19 cellular contexts compared by ENCODE assay signal in the genomic region with DNA sequence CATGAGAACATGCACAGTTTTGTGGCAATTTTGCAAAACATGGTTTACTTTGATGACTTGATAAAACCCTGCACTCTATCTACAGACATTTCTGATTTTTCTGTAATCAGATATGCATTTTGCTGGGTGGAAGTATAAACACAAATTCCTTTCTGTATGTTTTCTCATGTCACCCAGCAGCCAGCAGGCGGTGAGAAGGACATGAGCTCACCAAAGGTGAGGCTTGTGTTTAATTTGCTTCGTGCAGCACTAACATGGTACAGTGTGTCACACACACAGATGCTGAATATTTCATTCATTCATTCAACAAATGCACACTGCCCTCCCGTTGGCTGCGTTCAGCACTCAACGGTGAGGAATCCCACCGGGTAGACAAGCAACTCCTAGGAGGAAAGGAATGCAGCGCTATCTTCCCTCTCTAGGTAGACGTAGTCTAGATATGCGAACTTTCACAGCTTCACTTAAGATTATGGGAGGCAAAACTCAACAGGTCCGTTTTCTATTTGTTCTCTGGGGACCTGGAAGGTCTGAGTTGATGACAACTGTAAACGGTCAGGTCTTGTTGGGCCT.
DNase-seq lines count a peak whose midpoint lies in the region; ATAC-seq and TF ChIP-seq lines count a peak whose summit lies in the region.
"Had no signal": no experiment of that assay in that cellular context is flagged by ENCODE, and none has a peak within 500 bp of the region (broad histone marks: within the 10 kb centered on the region; RNA-seq: fewer than 3 reads in every experiment).

No MANE protein-coding gene starts in this region.

- H3K36me3 Mint-ChIP-seq in GM23338 (ENCODE audit: low read depth): no peaks in the 10 kb centered on the region
- H3K36me3 Mint-ChIP-seq: immature natural killer cell had no signal

- H3K4me1 ChIP-seq in BLaER1 treated with 17β-estradiol and CSF1 and Interleukin-3, amounts not matched to agents 10 nM and 100 nM: peaks cover 16 to 41% (median 29%) of the 10 kb centered on the region in 10 experiments
- H3K4me1 ChIP-seq in Loucy (ENCODE audit: insufficient read depth, low read length, poor library complexity, severe bottlenecking): peaks cover 55% of the 10 kb centered on the region
- peaks cover 4% of the 10 kb centered on the region for H3K4me1 ChIP-seq in parathyroid adenoma
- H3K4me1 ChIP-seq in GM23338 (ENCODE audit: insufficient read depth): peaks cover 6% of the 10 kb centered on the region; the same call in 1 of the 2 replicates
- no peaks in the 10 kb centered on the region for H3K4me1 ChIP-seq in smooth muscle cell (ENCODE audit: low read depth)
- H3K4me1 ChIP-seq: transverse colon had no signal

- peak overlapping the region in 7 of 11 experiments; percentile 35 to 92 (median 81); a peak in 11 of 22 replicates for H3K4me2 ChIP-seq in BLaER1 treated with 17β-estradiol and CSF1 and Interleukin-3, amounts not matched to agents 10 nM and 100 nM
- H3K4me2 ChIP-seq in Loucy (ENCODE audit: low read depth, low read length, poor library complexity, severe bottlenecking): peak overlapping the region; percentile 74
- H3K4me2 ChIP-seq in parathyroid adenoma (ENCODE audit: low read length): no peak overlapping the region
- no peak overlapping the region for H3K4me2 ChIP-seq in GM23338
- H3K4me2 ChIP-seq in smooth muscle cell: no peak overlapping the region

- no peak overlapping the region for H3K9ac ChIP-seq in BLaER1 treated with 17β-estradiol and CSF1 and Interleukin-3, amounts not matched to agents 10 nM and 100 nM
- H3K9ac ChIP-seq in Loucy (ENCODE audit: low read depth, low read length, poor library complexity, severe bottlenecking): peak overlapping the region; percentile 79
- no peak overlapping the region for H3K9ac ChIP-seq in parathyroid adenoma
- no peak overlapping the region for H3K9ac ChIP-seq in smooth muscle cell (ENCODE audit: low read depth)

- peaks cover 8% of the 10 kb centered on the region for H3K27me3 Mint-ChIP-seq in GM23338 (ENCODE audit: insufficient read depth, low read depth, poor library complexity)

- peaks cover 43% of the 10 kb centered on the region for H3K4me1 Mint-ChIP-seq in GM23338

- H3K4me3 ChIP-seq in BLaER1 treated with 17β-estradiol and CSF1 and Interleukin-3, amounts not matched to agents 10 nM and 100 nM: no peak overlapping the region
- no peak overlapping the region for H3K4me3 ChIP-seq in Loucy (ENCODE audit: low read length, poor library complexity, severe bottlenecking)
- H3K4me3 ChIP-seq in coronary artery: no peak overlapping the region
- H3K4me3 ChIP-seq in parathyroid adenoma (ENCODE audit: low read depth, low read length): no peak overlapping the region
- H3K4me3 ChIP-seq in GM23338: no peak overlapping the region
- no peak overlapping the region for H3K4me3 ChIP-seq in smooth muscle cell
- H3K4me3 ChIP-seq: Peyer's patch, psoas muscle, transverse colon had no signal

- H4K20me1 ChIP-seq in BLaER1 treated with 17β-estradiol and CSF1 and Interleukin-3, amounts not matched to agents 10 nM and 100 nM: no peaks in the 10 kb centered on the region
- H4K20me1 ChIP-seq in Loucy (ENCODE audit: insufficient read depth, low read length, poor library complexity, severe bottlenecking) (no peaks in the 10 kb centered on the region), GM23338 (replicated peaks; ENCODE audit: insufficient read depth) (no peaks in the 10 kb centered on the region), smooth muscle cell (ENCODE audit: low read depth) (no peaks in the 10 kb centered on the region)

- TF ChIP-seq CTCF in Loucy (conservative IDR thresholded peaks at IDR 0.05; ENCODE audit: low read length) (peak; percentile 47), coronary artery (IDR thresholded peaks at IDR 0.05) (no peak), parathyroid adenoma (IDR thresholded peaks at IDR 0.05) (no peak), GM23338 (conservative IDR thresholded peaks at IDR 0.05; ENCODE audit: low read depth in 2 of 2) (no peak), smooth muscle cell (IDR thresholded peaks at IDR 0.05; ENCODE audit: borderline replicate concordance, insufficient read depth, poor library complexity, severe bottlenecking) (no peak)

- H3F3A ChIP-seq in Loucy (ENCODE audit: low read depth) (peaks cover 18% of the 10 kb centered on the region; the same call in 1 of the 2 replicates), GM23338 (replicated peaks; ENCODE audit: low read depth) (no peaks in the 10 kb centered on the region), smooth muscle cell (ENCODE audit: low read depth) (no peaks in the 10 kb centered on the region)

- no peaks in the 10 kb centered on the region for H3K9me3 Mint-ChIP-seq in GM23338

- H3K9me2 ChIP-seq in Loucy (replicated peaks; ENCODE audit: low read depth, low read length): no peaks in the 10 kb centered on the region
- H3K9me2 ChIP-seq in GM23338 (ENCODE audit: insufficient read depth): peaks cover 3% of the 10 kb centered on the region; the same call in 1 of the 2 replicates

- DNase-seq in coronary artery (ENCODE audit: low spot score) (peak; percentile 16), SW 1271 (lab: John Stamatoyannopoulos, UW) (no peak), GM23338 (ENCODE audit: low spot score) (no peak), smooth muscle cell (lab: John Stamatoyannopoulos, UW; ENCODE audit: unreplicated experiment) (no peak)
- DNase-seq: activated gamma-delta T cell; effector CD4-positive, alpha-beta T cell; foreskin fibroblast; immature natural killer cell; left ventricle myocardium superior; NCI-H1417; NCI-H446 treated with DMSO at 0.1 percent for 48 hours; Peyer's patch; psoas muscle; T-helper 1 cell; transverse colon had no signal

- no peaks in the 10 kb centered on the region for H3K79me2 ChIP-seq in Loucy (ENCODE audit: insufficient read depth, low read length)
- no peaks in the 10 kb centered on the region for H3K79me2 ChIP-seq in parathyroid adenoma
- no peaks in the 10 kb centered on the region for H3K79me2 ChIP-seq in GM23338 (replicated peaks; ENCODE audit: insufficient read depth)
- no peaks in the 10 kb centered on the region for H3K79me2 ChIP-seq in smooth muscle cell (ENCODE audit: low read depth)

- WGBS in smooth muscle cell (ENCODE audit: low lambda C conversion rate): 87% methylated on average over 11 of the region's 11 CpGs

- H3K27ac ChIP-seq in BLaER1 treated with 17β-estradiol and CSF1 and Interleukin-3, amounts not matched to agents 10 nM and 100 nM: no peak overlapping the region
- H3K27ac ChIP-seq in coronary artery (no peak overlapping the region), parathyroid adenoma (no peak overlapping the region), GM23338 (ENCODE audit: low read depth) (no peak overlapping the region), smooth muscle cell (ENCODE audit: low read depth) (no peak overlapping the region)
- H3K27ac ChIP-seq: Peyer's patch, psoas muscle, transverse colon had no signal

- no peak overlapping the region for H3K27ac Mint-ChIP-seq in GM23338
- H3K27ac Mint-ChIP-seq: immature natural killer cell had no signal

- H3K4me3 Mint-ChIP-seq in GM23338: no peak overlapping the region
- H3K4me3 Mint-ChIP-seq: immature natural killer cell had no signal

- H2AFZ ChIP-seq in Loucy (ENCODE audit: low read length) (no peak overlapping the region), parathyroid adenoma (peak overlapping the region; percentile 9), GM23338 (no peak overlapping the region), smooth muscle cell (ENCODE audit: low read depth) (no peak overlapping the region)

- H3K9me3 ChIP-seq in BLaER1 treated with 17β-estradiol and CSF1 and Interleukin-3, amounts not matched to agents 10 nM and 100 nM (replicated peaks in 1 of 11): no peaks in the 10 kb centered on the region
- no peaks in the 10 kb centered on the region for H3K9me3 ChIP-seq in Loucy (ENCODE audit: insufficient read depth, low read depth, low read length)
- no peaks in the 10 kb centered on the region for H3K9me3 ChIP-seq in parathyroid adenoma (ENCODE audit: control insufficient read depth, low read length)
- no peaks in the 10 kb centered on the region for H3K9me3 ChIP-seq in smooth muscle cell (replicated peaks; ENCODE audit: low read depth)
- H3K9me3 ChIP-seq: Peyer's patch, psoas muscle, transverse colon had no signal

- 0 out of 22 replicates have a peak, but pooled peaks cover 0 to 5% (median 0%) of the 10 kb centered on the region in 11 experiments for H3K27me3 ChIP-seq in BLaER1 treated with 17β-estradiol and CSF1 and Interleukin-3, amounts not matched to agents 10 nM and 100 nM
- H3K27me3 ChIP-seq in Loucy (ENCODE audit: insufficient read depth, low read length, poor library complexity, severe bottlenecking) (no peaks in the 10 kb centered on the region), parathyroid adenoma (ENCODE audit: control insufficient read depth, insufficient read depth, low read length) (no peaks in the 10 kb centered on the region), GM23338 (ENCODE audit: insufficient read depth) (no peaks in the 10 kb centered on the region), smooth muscle cell (ENCODE audit: low read depth) (peaks cover 27% of the 10 kb centered on the region)
- H3K27me3 ChIP-seq: Peyer's patch, transverse colon had no signal

- no peaks in the 10 kb centered on the region for H3K36me3 ChIP-seq in BLaER1 treated with 17β-estradiol and CSF1 and Interleukin-3, amounts not matched to agents 10 nM and 100 nM
- H3K36me3 ChIP-seq in Loucy (ENCODE audit: insufficient read depth, low read length) (no peaks in the 10 kb centered on the region), parathyroid adenoma (ENCODE audit: control insufficient read depth, insufficient read depth, low read length) (no peaks in the 10 kb centered on the region), GM23338 (ENCODE audit: insufficient read depth) (no peaks in the 10 kb centered on the region), smooth muscle cell (ENCODE audit: low read depth) (no peaks in the 10 kb centered on the region)
- H3K36me3 ChIP-seq: Peyer's patch, transverse colon had no signal

- ATAC-seq in GM23338 (no peak), HG02588 (IDR thresholded peaks at IDR 0.05; ENCODE audit: unreplicated experiment) (no peak)
- ATAC-seq: left ventricle myocardium superior, psoas muscle had no signal

TF ChIP-seq in GM23338, 12 proteins besides CTCF, POLR2A, EP300 and RAD21:
- no peak for TF ChIP-seq POLR2AphosphoS5 (IDR thresholded peaks at IDR 0.05; ENCODE audit: low read depth)

Comparison
In these comparisons a context has a peak if more than half of its experiments do, and no peak if none do; other contexts are left out.
1. H3K4me2 ChIP-seq: peak in BLaER1 treated with 17β-estradiol and CSF1 and Interleukin-3, amounts not matched to agents 10 nM and 100 nM (7 of 11) and Loucy (single experiment); none in parathyroid adenoma (single experiment), GM23338 (single experiment) and smooth muscle cell (single experiment).